1 cellular context compared by ENCODE assay signal in genomic region chr21:39379986-39380891, GRCh38.
TF ChIP-seq lines count a peak whose summit lies in the region.

No MANE protein-coding gene starts in this region.

TF ChIP-seq in HepG2, 621 proteins besides CTCF, POLR2A, EP300 and RAD21 (continued from another document and continues in another):
- TF ChIP-seq CSRNP2 (CRISPR knock-in tag; conservative IDR thresholded peaks at IDR 0.05; ENCODE audit: low read depth) (no peak), ZNF367 (CRISPR knock-in tag; IDR thresholded peaks at IDR 0.05; ENCODE audit: borderline replicate concordance) (no peak), ZNF10 (CRISPR knock-in tag; IDR thresholded peaks at IDR 0.05; ENCODE audit: borderline replicate concordance, low read depth) (no peak), FOXC1 (CRISPR knock-in tag; IDR thresholded peaks at IDR 0.05; ENCODE audit: borderline replicate concordance) (0 out of 2 replicates have a peak, but pooled peaks have one; percentile 64), ZNF713 (CRISPR knock-in tag; IDR thresholded peaks at IDR 0.05) (no peak), TBL1XR1 (IDR thresholded peaks at IDR 0.05; ENCODE audit: borderline replicate concordance, low read length, partially characterized antibody) (no peak), KDM5A (IDR thresholded peaks at IDR 0.05; ENCODE audit: borderline replicate concordance, low read length) (peak; percentile 66; the same call in 1 of the 2 replicates), ZBTB26 (CRISPR knock-in tag; IDR thresholded peaks at IDR 0.05; ENCODE audit: borderline replicate concordance) (no peak), GATAD2A (CRISPR knock-in tag; IDR thresholded peaks at IDR 0.05) (no peak), ATF1 (CRISPR knock-in tag; IDR thresholded peaks at IDR 0.05) (no peak), PBX2 (CRISPR knock-in tag; IDR thresholded peaks at IDR 0.05) (no peak), HHEX (CRISPR knock-in tag; IDR thresholded peaks at IDR 0.05) (no peak), ZNF446 (CRISPR knock-in tag; IDR thresholded peaks at IDR 0.05) (peak; percentile 48; the same call in 1 of the 2 replicates), ZNF577 (CRISPR knock-in tag; IDR thresholded peaks at IDR 0.05; ENCODE audit: borderline replicate concordance, low read depth) (no peak), RNF2 (conservative IDR thresholded peaks at IDR 0.05; ENCODE audit: low read depth) (no peak), ZNF138 (CRISPR knock-in tag; IDR thresholded peaks at IDR 0.05; ENCODE audit: low read depth) (0 out of 2 replicates have a peak, but pooled peaks have one; percentile 68), ZNF562 (CRISPR knock-in tag; IDR thresholded peaks at IDR 0.05; ENCODE audit: borderline replicate concordance) (no peak), KLF11 (CRISPR knock-in tag; IDR thresholded peaks at IDR 0.05) (no peak), ZNF264 (CRISPR knock-in tag; IDR thresholded peaks at IDR 0.05) (no peak), SAP130 (CRISPR knock-in tag; IDR thresholded peaks at IDR 0.05; ENCODE audit: low read depth) (peak; percentile 90), MEF2D (CRISPR knock-in tag; IDR thresholded peaks at IDR 0.05) (no peak), ZBTB14 (CRISPR knock-in tag; IDR thresholded peaks at IDR 0.05) (no peak), ONECUT2 (CRISPR knock-in tag; IDR thresholded peaks at IDR 0.05) (no peak), REPIN1 (CRISPR knock-in tag; IDR thresholded peaks at IDR 0.05; ENCODE audit: borderline replicate concordance, low read depth) (no peak), RAD51 (IDR thresholded peaks at IDR 0.05; ENCODE audit: borderline replicate concordance) (no peak), ISX (CRISPR knock-in tag; conservative IDR thresholded peaks at IDR 0.05) (no peak), ZMYM2 (CRISPR knock-in tag; IDR thresholded peaks at IDR 0.05) (no peak), ZBTB39 (CRISPR knock-in tag; IDR thresholded peaks at IDR 0.05) (no peak), CENPBD1 (CRISPR knock-in tag; IDR thresholded peaks at IDR 0.05; ENCODE audit: borderline replicate concordance, low read depth) (no peak), TOPORS (CRISPR knock-in tag; IDR thresholded peaks at IDR 0.05) (no peak), SRSF1 (optimal IDR thresholded peaks at IDR 0.05; ENCODE audit: low read depth, low read length) (no peak), MTERF4 (CRISPR knock-in tag; IDR thresholded peaks at IDR 0.05) (no peak), ZNF33A (CRISPR knock-in tag; IDR thresholded peaks at IDR 0.05; ENCODE audit: borderline replicate concordance) (no peak), ZNF572 (CRISPR knock-in tag; IDR thresholded peaks at IDR 0.05) (no peak), NCOA2 (CRISPR knock-in tag; IDR thresholded peaks at IDR 0.05) (no peak), HNRNPUL1 (IDR thresholded peaks at IDR 0.05; ENCODE audit: low read depth, low read length) (no peak), ATAD3A (CRISPR knock-in tag; IDR thresholded peaks at IDR 0.05) (no peak), ZBTB7B (CRISPR knock-in tag; IDR thresholded peaks at IDR 0.05) (no peak), HNF1B (CRISPR knock-in tag; IDR thresholded peaks at IDR 0.05) (peak; percentile 66), ZNF883 (CRISPR knock-in tag; IDR thresholded peaks at IDR 0.05; ENCODE audit: not compliant biosample characterization) (no peak), TAF15 (IDR thresholded peaks at IDR 0.05; ENCODE audit: low read depth, low read length, poor library complexity, severe bottlenecking) (no peak), ZNF225 (CRISPR knock-in tag; IDR thresholded peaks at IDR 0.05) (no peak), ZNF136 (CRISPR knock-in tag; IDR thresholded peaks at IDR 0.05; ENCODE audit: low read depth) (no peak), SCMH1 (CRISPR knock-in tag; IDR thresholded peaks at IDR 0.05; ENCODE audit: borderline replicate concordance) (no peak), ZNF282 (IDR thresholded peaks at IDR 0.05; ENCODE audit: partially characterized antibody) (no peak), ZNF709 (CRISPR knock-in tag; IDR thresholded peaks at IDR 0.05) (no peak), ZBTB43 (CRISPR knock-in tag; conservative IDR thresholded peaks at IDR 0.05) (0 out of 2 replicates have a peak, but pooled peaks have one; percentile 47), KAT8 (CRISPR knock-in tag; IDR thresholded peaks at IDR 0.05) (peak; percentile 75), RERE (CRISPR knock-in tag; IDR thresholded peaks at IDR 0.05; ENCODE audit: low read depth) (no peak), EHMT2 (IDR thresholded peaks at IDR 0.05; ENCODE audit: borderline replicate concordance, low read depth, low read length) (no peak)
